8 cellular contexts compared by ENCODE assay signal in genomic region chr7:141649865-141650499, GRCh38. TPM values are rescaled to one million over a fixed set of nuclear protein-coding genes. Genes with fewer than 3 reads are reported as not detected.
DNase-seq lines count a peak whose midpoint lies in the region; ATAC-seq and TF ChIP-seq lines count a peak whose summit lies in the region.

No MANE protein-coding gene starts in this region.

- no peaks in the 10 kb centered on the region for H4K20me1 ChIP-seq in MM.1S (ENCODE audit: insufficient read depth, low read length)

- H2AFZ ChIP-seq in MM.1S (ENCODE audit: low read length), result no peak overlapping the region

- no peaks in the 10 kb centered on the region for H3K27me3 ChIP-seq in HAP-1 (ENCODE audit: low read depth)
- no peaks in the 10 kb centered on the region for H3K27me3 ChIP-seq in MM.1S (replicated peaks; ENCODE audit: insufficient read depth, low read length)

- ATAC-seq in left colon, result peak; percentile 87

- no peak overlapping the region for H3K4me2 ChIP-seq in MM.1S (ENCODE audit: low read depth, low read length)

- no peaks in the 10 kb centered on the region for H3K9me2 ChIP-seq in MM.1S (replicated peaks; ENCODE audit: insufficient read depth, low read length)

- H3K4me3 ChIP-seq in HAP-1 (no peak overlapping the region), MM.1S (ENCODE audit: low read length) (no peak overlapping the region), choroid plexus epithelial cell (ENCODE audit: low read depth, low read length) (no peak overlapping the region)

- H3K79me2 ChIP-seq in MM.1S (ENCODE audit: low read length), result no peaks in the 10 kb centered on the region

- intact Hi-C loops in left colon (cut with DNase I, micrococcal nuclease), result loop anchor here in 1 of 2 donors (10.0 kb wide), 1 partner anchor 85 kb away; the partner anchor contains the start of gene SSBP1

- H3K27ac ChIP-seq in MM.1S (ENCODE audit: low read length) (no peak overlapping the region), RWPE1 (no peak overlapping the region), substantia nigra (ENCODE audit: low read depth, low read length, poor library complexity, severe bottlenecking) (peak overlapping the region; percentile 27)

- H3K36me3 ChIP-seq in HAP-1 (replicated peaks) (peaks cover 11% of the 10 kb centered on the region), MM.1S (replicated peaks; ENCODE audit: insufficient read depth, low read length) (no peaks in the 10 kb centered on the region; the same call in 1 of the 2 replicates)

- POLR2A ChIA-PET in RWPE1 (lab: Yijun Ruan, JAX; ENCODE audit: low non-redundant PET), result no interaction called here

- no peaks in the 10 kb centered on the region; the same call in 1 of the 2 replicates for H3F3A ChIP-seq in MM.1S (ENCODE audit: insufficient read depth, low read length)

- in situ Hi-C loops in HAP-1 (cut with MboI; ENCODE audit: low sequenced_read_pairs), result no loop called here

- H3K9me3 ChIP-seq in HAP-1 (no peaks in the 10 kb centered on the region), MM.1S (replicated peaks; ENCODE audit: insufficient read depth, low read length) (no peaks in the 10 kb centered on the region)

- H3K9ac ChIP-seq in MM.1S (ENCODE audit: low read length), result no peak overlapping the region

- CTCF ChIA-PET in RWPE1 (lab: Yijun Ruan, JAX), result interaction anchor here (0.6 to 1.2 kb wide), 4 partner anchors 62 to 1730 kb away, joined by 3 to 5 read pairs (median 3); no protein-coding TSS in a partner anchor

- H3K4me1 ChIP-seq in HAP-1 (peaks cover 10% of the 10 kb centered on the region), MM.1S (ENCODE audit: low read length) (no peaks in the 10 kb centered on the region)

- TF ChIP-seq CTCF in MM.1S (IDR thresholded peaks at IDR 0.05; ENCODE audit: low read length) (peak; percentile 49), RWPE1 (conservative IDR thresholded peaks at IDR 0.05; ENCODE audit: low read depth) (peak; percentile 91), choroid plexus epithelial cell (conservative IDR thresholded peaks at IDR 0.05; ENCODE audit: low read depth, low read length) (peak; percentile 97)

- peak; percentile 44 for DNase-seq in activated CD4-positive, alpha-beta T cell treated with anti-CD3 and anti-CD28 coated beads for 48 hours
- DNase-seq in activated CD4-positive, alpha-beta T cell treated with anti-CD3 and anti-CD28 coated beads, Interleukin-2, amount 50 U/mL, for 4 hours, result no peak
- DNase-seq in HAP-1 (ENCODE audit: low spot score in 2 of 2), result peak; percentile 82 to 93
- peak; percentile 30 for DNase-seq in MM.1S
- DNase-seq in RWPE1 (ENCODE audit: low spot score), result peak; percentile 55
- DNase-seq in choroid plexus epithelial cell (ENCODE audit: low read depth), result peak; percentile 96
- peak; percentile 38 to 50 for DNase-seq in left colon
- DNase-seq in substantia nigra (lab: John Stamatoyannopoulos, UW), result peak in 41 of 49 donors; percentile 11 to 83 (median 52)

RNA-seq across cellular contexts. Expression of gene DENND11, which starts 52.0 kb away (rescaled TPM):
- total RNA-seq in left colon, result 10 to 100 TPM; 31.7 to 37.6 TPM

RNA-seq across cellular contexts. Expression of gene WEE2, which starts 58.2 kb away (rescaled TPM):
- not detected for total RNA-seq in left colon

Comparison
In these comparisons a context has a peak if more than half of its experiments do, and no peak if none do; other contexts are left out.
1. DNase-seq: peak in activated CD4-positive, alpha-beta T cell treated with anti-CD3 and anti-CD28 coated beads for 48 hours (single experiment), HAP-1 (2 of 2), MM.1S (single experiment), RWPE1 (single experiment), choroid plexus epithelial cell (single experiment), left colon (2 of 2) and substantia nigra (41 of 49); none in activated CD4-positive, alpha-beta T cell treated with anti-CD3 and anti-CD28 coated beads, Interleukin-2, amount 50 U/mL, for 4 hours (0 of 2).
2. Peak in every context shown above with its lines, with median percentiles within 50 percentile points of each other: CTCF ChIP-seq.